In genomic region chr7:91267558-91267955, GRCh38 we compare ENCODE assay signal across 1 cellular context.
TF ChIP-seq lines count a peak whose summit lies in the region.

No MANE protein-coding gene starts in this region.

TF ChIP-seq in HepG2, 621 proteins besides CTCF, POLR2A, EP300 and RAD21 (continued from another document):
- TF ChIP-seq AFF4 (CRISPR knock-in tag; IDR thresholded peaks at IDR 0.05) = no peak
- TF ChIP-seq MXD4 (CRISPR knock-in tag; IDR thresholded peaks at IDR 0.05) = no peak
- TF ChIP-seq, protein P1, sequence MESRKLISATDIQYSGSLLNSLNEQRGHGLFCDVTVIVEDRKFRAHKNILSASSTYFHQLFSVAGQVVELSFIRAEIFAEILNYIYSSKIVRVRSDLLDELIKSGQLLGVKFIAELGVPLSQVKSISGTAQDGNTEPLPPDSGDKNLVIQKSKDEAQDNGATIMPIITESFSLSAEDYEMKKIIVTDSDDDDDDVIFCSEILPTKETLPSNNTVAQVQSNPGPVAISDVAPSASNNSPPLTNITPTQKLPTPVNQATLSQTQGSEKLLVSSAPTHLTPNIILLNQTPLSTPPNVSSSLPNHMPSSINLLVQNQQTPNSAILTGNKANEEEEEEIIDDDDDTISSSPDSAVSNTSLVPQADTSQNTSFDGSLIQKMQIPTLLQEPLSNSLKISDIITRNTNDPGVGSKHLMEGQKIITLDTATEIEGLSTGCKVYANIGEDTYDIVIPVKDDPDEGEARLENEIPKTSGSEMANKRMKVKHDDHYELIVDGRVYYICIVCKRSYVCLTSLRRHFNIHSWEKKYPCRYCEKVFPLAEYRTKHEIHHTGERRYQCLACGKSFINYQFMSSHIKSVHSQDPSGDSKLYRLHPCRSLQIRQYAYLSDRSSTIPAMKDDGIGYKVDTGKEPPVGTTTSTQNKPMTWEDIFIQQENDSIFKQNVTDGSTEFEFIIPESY (CRISPR knock-in tag; IDR thresholded peaks at IDR 0.05) = no peak
- TF ChIP-seq ZNF280B (CRISPR knock-in tag; IDR thresholded peaks at IDR 0.05; ENCODE audit: borderline replicate concordance) = no peak
- TF ChIP-seq TARDBP (CRISPR knock-in tag; IDR thresholded peaks at IDR 0.05) = no peak
- TF ChIP-seq, protein P2, sequence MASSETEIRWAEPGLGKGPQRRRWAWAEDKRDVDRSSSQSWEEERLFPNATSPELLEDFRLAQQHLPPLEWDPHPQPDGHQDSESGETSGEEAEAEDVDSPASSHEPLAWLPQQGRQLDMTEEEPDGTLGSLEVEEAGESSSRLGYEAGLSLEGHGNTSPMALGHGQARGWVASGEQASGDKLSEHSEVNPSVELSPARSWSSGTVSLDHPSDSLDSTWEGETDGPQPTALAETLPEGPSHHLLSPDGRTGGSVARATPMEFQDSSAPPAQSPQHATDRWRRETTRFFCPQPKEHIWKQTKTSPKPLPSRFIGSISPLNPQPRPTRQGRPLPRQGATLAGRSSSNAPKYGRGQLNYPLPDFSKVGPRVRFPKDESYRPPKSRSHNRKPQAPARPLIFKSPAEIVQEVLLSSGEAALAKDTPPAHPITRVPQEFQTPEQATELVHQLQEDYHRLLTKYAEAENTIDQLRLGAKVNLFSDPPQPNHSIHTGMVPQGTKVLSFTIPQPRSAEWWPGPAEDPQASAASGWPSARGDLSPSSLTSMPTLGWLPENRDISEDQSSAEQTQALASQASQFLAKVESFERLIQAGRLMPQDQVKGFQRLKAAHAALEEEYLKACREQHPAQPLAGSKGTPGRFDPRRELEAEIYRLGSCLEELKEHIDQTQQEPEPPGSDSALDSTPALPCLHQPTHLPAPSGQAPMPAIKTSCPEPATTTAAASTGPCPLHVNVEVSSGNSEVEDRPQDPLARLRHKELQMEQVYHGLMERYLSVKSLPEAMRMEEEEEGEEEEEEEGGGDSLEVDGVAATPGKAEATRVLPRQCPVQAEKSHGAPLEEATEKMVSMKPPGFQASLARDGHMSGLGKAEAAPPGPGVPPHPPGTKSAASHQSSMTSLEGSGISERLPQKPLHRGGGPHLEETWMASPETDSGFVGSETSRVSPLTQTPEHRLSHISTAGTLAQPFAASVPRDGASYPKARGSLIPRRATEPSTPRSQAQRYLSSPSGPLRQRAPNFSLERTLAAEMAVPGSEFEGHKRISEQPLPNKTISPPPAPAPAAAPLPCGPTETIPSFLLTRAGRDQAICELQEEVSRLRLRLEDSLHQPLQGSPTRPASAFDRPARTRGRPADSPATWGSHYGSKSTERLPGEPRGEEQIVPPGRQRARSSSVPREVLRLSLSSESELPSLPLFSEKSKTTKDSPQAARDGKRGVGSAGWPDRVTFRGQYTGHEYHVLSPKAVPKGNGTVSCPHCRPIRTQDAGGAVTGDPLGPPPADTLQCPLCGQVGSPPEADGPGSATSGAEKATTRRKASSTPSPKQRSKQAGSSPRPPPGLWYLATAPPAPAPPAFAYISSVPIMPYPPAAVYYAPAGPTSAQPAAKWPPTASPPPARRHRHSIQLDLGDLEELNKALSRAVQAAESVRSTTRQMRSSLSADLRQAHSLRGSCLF (CRISPR knock-in tag; IDR thresholded peaks at IDR 0.05; ENCODE audit: borderline replicate concordance) = no peak
- no peak for TF ChIP-seq ZNF468 (CRISPR knock-in tag; IDR thresholded peaks at IDR 0.05)
- TF ChIP-seq CENPBD1 (CRISPR knock-in tag; IDR thresholded peaks at IDR 0.05; ENCODE audit: borderline replicate concordance, low read depth) = no peak
- no peak for TF ChIP-seq ZFP36L2 (CRISPR knock-in tag; IDR thresholded peaks at IDR 0.05)
- no peak for TF ChIP-seq JUN (CRISPR knock-in tag; IDR thresholded peaks at IDR 0.05)
- TF ChIP-seq ZNF121 (CRISPR knock-in tag; IDR thresholded peaks at IDR 0.05) = no peak
